2 cellular contexts compared by ENCODE assay signal in the genomic region with DNA sequence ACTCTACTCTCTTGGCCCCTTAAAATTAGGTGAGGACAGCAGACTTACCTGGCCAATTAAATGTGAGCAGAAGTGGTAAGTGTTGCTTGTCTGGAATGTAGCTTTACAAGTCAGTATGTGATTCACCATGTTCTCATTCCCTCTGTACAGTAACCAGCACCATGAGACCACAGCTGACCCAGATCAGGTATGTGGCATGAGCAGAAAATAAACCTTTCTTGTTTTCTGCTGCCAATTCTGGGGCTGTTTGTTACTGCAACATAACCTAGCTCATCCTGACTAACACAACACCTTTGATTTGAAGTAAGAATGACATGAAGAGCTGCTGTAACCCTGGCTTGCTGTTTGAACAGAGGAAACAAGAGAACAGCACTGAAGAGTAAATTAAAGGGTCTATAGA.
TF ChIP-seq lines count a peak whose summit lies in the region.

No MANE protein-coding gene starts in this region.

TF ChIP-seq in K562, 482 proteins besides CTCF, POLR2A, EP300 and RAD21 (continued from another document):
- no peak for TF ChIP-seq ZNF639 (CRISPR knock-in tag; conservative IDR thresholded peaks at IDR 0.05 in 1 of 2, IDR thresholded peaks at IDR 0.05 in 1 of 2)
- TF ChIP-seq ZNF384 (IDR thresholded peaks at IDR 0.05; ENCODE audit: low read depth, low read length), result no peak

TF ChIP-seq in HEK293T, 16 proteins besides CTCF, POLR2A, EP300 and RAD21 (continued from another document):
- TF ChIP-seq, protein P1, sequence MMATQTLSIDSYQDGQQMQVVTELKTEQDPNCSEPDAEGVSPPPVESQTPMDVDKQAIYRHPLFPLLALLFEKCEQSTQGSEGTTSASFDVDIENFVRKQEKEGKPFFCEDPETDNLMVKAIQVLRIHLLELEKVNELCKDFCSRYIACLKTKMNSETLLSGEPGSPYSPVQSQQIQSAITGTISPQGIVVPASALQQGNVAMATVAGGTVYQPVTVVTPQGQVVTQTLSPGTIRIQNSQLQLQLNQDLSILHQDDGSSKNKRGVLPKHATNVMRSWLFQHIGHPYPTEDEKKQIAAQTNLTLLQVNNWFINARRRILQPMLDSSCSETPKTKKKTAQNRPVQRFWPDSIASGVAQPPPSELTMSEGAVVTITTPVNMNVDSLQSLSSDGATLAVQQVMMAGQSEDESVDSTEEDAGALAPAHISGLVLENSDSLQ (IDR thresholded peaks at IDR 0.05), result no peak
